ENCODE assay signal across 1 cellular context in the genomic region with DNA sequence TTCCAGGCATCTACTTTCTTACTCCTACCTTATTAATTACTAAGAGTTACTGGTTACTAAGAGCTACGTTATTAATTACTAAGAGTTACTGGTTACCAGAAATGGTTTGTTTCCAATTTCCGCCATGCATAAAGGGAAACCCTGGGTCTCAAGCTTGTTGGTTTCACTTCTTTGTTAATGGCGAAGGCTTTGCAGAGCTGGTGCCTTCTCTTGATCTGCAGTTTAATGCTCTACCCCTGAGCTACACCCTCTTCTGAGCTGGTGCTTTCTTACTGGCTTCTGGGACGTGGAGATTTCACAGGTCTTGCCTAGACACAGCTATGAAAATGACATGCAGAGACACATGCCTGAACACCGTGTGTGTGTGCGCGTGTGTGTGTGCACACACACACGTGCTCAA.
TF ChIP-seq lines count a peak whose summit lies in the region.

No MANE protein-coding gene starts in this region.

TF ChIP-seq in HCT116, 20 proteins besides CTCF, POLR2A, EP300 and RAD21 (continued from another document):
- TF ChIP-seq, protein P1, sequence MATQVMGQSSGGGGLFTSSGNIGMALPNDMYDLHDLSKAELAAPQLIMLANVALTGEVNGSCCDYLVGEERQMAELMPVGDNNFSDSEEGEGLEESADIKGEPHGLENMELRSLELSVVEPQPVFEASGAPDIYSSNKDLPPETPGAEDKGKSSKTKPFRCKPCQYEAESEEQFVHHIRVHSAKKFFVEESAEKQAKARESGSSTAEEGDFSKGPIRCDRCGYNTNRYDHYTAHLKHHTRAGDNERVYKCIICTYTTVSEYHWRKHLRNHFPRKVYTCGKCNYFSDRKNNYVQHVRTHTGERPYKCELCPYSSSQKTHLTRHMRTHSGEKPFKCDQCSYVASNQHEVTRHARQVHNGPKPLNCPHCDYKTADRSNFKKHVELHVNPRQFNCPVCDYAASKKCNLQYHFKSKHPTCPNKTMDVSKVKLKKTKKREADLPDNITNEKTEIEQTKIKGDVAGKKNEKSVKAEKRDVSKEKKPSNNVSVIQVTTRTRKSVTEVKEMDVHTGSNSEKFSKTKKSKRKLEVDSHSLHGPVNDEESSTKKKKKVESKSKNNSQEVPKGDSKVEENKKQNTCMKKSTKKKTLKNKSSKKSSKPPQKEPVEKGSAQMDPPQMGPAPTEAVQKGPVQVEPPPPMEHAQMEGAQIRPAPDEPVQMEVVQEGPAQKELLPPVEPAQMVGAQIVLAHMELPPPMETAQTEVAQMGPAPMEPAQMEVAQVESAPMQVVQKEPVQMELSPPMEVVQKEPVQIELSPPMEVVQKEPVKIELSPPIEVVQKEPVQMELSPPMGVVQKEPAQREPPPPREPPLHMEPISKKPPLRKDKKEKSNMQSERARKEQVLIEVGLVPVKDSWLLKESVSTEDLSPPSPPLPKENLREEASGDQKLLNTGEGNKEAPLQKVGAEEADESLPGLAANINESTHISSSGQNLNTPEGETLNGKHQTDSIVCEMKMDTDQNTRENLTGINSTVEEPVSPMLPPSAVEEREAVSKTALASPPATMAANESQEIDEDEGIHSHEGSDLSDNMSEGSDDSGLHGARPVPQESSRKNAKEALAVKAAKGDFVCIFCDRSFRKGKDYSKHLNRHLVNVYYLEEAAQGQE (IDR thresholded peaks at IDR 0.05; ENCODE audit: low read depth), result no peak
- TF ChIP-seq EGR1 (IDR thresholded peaks at IDR 0.05; ENCODE audit: low read depth) (no peak), ZFX (IDR thresholded peaks at IDR 0.05) (no peak), ELF1 (IDR thresholded peaks at IDR 0.05; ENCODE audit: borderline replicate concordance, low read depth) (no peak), SRF (IDR thresholded peaks at IDR 0.05; ENCODE audit: low read depth) (no peak), SP1 (IDR thresholded peaks at IDR 0.05; ENCODE audit: low read depth) (no peak), JUND (IDR thresholded peaks at IDR 0.05) (no peak)
